Comparison of ENCODE assay signal across 24 cellular contexts in genomic region chr2:219739061-219739460, GRCh38.
"Had no signal": no experiment of that assay in that cellular context is flagged by ENCODE, and none has a peak within 500 bp of the region (broad histone marks: within the 10 kb centered on the region; RNA-seq: fewer than 3 reads in every experiment).

No MANE protein-coding gene starts in this region.

- H3K4me3 Mint-ChIP-seq: activated CD4-positive, alpha-beta memory T cell treated with anti-CD3 and anti-CD28 coated beads, Interleukin-2, amount 10 ng/mL, durations not matched to agents 7 days and 5 days; activated CD4-positive, alpha-beta T cell treated with anti-CD3 and anti-CD28 coated beads, Interleukin-2, amount 10 ng/mL, durations not matched to agents 24 days and 14 days; activated naive CD8-positive, alpha-beta T cell; activated T-cell treated with anti-CD3 and anti-CD28 coated beads, Interleukin-2, amount 50 U/mL, for 4 hours; dendritic cell treated with granulocyte-macrophage colony-stimulating factor and Interleukin-4, amounts not matched to agents 40 ng/mL and 50 ng/mL, for 4 days; endodermal cell; mesothelial cell of epicardium; naive thymus-derived CD4-positive, alpha-beta T cell; neural crest cell; T-helper 17 cell had no signal

- H3K27ac Mint-ChIP-seq: activated CD4-positive, alpha-beta memory T cell treated with anti-CD3 and anti-CD28 coated beads, Interleukin-2, amount 10 ng/mL, durations not matched to agents 7 days and 5 days; activated CD4-positive, alpha-beta T cell treated with anti-CD3 and anti-CD28 coated beads, Interleukin-2, amount 10 ng/mL, durations not matched to agents 24 days and 14 days; activated naive CD8-positive, alpha-beta T cell; dendritic cell treated with granulocyte-macrophage colony-stimulating factor and Interleukin-4, amounts not matched to agents 40 ng/mL and 50 ng/mL, for 4 days; endodermal cell; mesothelial cell of epicardium; naive thymus-derived CD4-positive, alpha-beta T cell; T-helper 17 cell had no signal

- H3K4me3 ChIP-seq: adrenal gland, ascending aorta, pancreas, psoas muscle, spleen, tibial nerve had no signal

- H3K4me1 ChIP-seq: adrenal gland, pancreas, psoas muscle, spleen, tibial nerve had no signal

- DNase-seq: activated CD4-positive, alpha-beta memory T cell treated with anti-CD3 and anti-CD28 coated beads, Interleukin-2, amount 10 ng/mL, durations not matched to agents 7 days and 5 days; activated CD4-positive, alpha-beta T cell treated with anti-CD3 and anti-CD28 coated beads, Interleukin-2, amount 10 ng/mL, durations not matched to agents 24 days and 14 days; activated CD4-positive, CD25-positive, alpha-beta regulatory T cell treated with anti-CD3 and anti-CD28 coated beads, Interleukin-2, amount 50 U/mL, for 72 hours; activated naive CD4-positive, alpha-beta T cell; activated T-cell treated with anti-CD3 and anti-CD28 coated beads, Interleukin-2, amount 50 U/mL, for 4 hours; adrenal gland; caudate nucleus; endodermal cell; islet precursor cell; left ventricle myocardium superior; naive thymus-derived CD4-positive, alpha-beta T cell; nucleus accumbens; pancreas; psoas muscle; spleen; stimulated activated naive CD4-positive, alpha-beta T cell; T-helper 17 cell had no signal

- H3K4me1 Mint-ChIP-seq: activated CD4-positive, alpha-beta memory T cell treated with anti-CD3 and anti-CD28 coated beads, Interleukin-2, amount 10 ng/mL, durations not matched to agents 7 days and 5 days; activated CD4-positive, alpha-beta T cell treated with anti-CD3 and anti-CD28 coated beads, Interleukin-2, amount 10 ng/mL, durations not matched to agents 24 days and 14 days; naive thymus-derived CD4-positive, alpha-beta T cell; T-helper 17 cell had no signal

- H3K9me3 ChIP-seq: adrenal gland, ascending aorta, pancreas, psoas muscle, spleen, tibial nerve had no signal

- H3K36me3 ChIP-seq: adrenal gland, ascending aorta, pancreas, spleen, tibial nerve had no signal

- H3K27me3 ChIP-seq: adrenal gland, ascending aorta, pancreas, tibial nerve had no signal

- H3K36me3 Mint-ChIP-seq: activated naive CD8-positive, alpha-beta T cell; mesothelial cell of epicardium; naive thymus-derived CD4-positive, alpha-beta T cell had no signal

- H3K27ac ChIP-seq: adrenal gland, ascending aorta, pancreas, psoas muscle, spleen, tibial nerve had no signal

- ATAC-seq: activated T-cell treated with anti-CD3 and anti-CD28 coated beads, Interleukin-2, amount 50 U/mL, for 4 hours; left ventricle myocardium superior; naive thymus-derived CD4-positive, alpha-beta T cell; psoas muscle; T-helper 17 cell had no signal

- FAIRE-seq: frontal cortex, pancreas had no signal

- H3K9me3 Mint-ChIP-seq: activated CD4-positive, alpha-beta memory T cell treated with anti-CD3 and anti-CD28 coated beads, Interleukin-2, amount 10 ng/mL, durations not matched to agents 7 days and 5 days; activated CD4-positive, alpha-beta T cell treated with anti-CD3 and anti-CD28 coated beads, Interleukin-2, amount 10 ng/mL, durations not matched to agents 24 days and 14 days; activated T-cell treated with anti-CD3 and anti-CD28 coated beads, Interleukin-2, amount 50 U/mL, for 4 hours; dendritic cell treated with granulocyte-macrophage colony-stimulating factor and Interleukin-4, amounts not matched to agents 40 ng/mL and 50 ng/mL, for 4 days; endodermal cell; mesothelial cell of epicardium; naive thymus-derived CD4-positive, alpha-beta T cell; neural crest cell had no signal
